ENCODE assay signal across 1 cellular context in the genomic region with DNA sequence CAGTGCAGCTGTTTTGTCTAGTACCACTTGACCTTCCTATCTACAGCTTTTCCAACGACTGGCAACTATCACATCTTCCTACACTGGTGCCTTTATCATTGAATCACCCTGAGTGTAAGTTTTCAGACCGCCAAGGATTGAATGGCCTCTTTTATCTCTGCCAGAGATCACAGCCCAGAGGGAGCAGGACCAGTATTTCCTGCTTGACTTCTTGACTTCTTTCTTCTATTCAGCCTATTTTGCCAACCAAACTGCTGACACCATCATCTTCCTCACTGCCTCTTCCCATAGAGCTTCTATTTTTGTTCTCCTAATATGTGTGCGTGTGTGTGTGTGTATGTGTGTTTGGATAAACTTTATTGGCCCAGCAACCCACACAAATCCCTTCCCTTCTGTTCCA.
TF ChIP-seq lines count a peak whose summit lies in the region.

No MANE protein-coding gene starts in this region.

TF ChIP-seq in GM23338, 12 proteins besides CTCF, POLR2A, EP300 and RAD21:
- TF ChIP-seq NANOG (IDR thresholded peaks at IDR 0.05; ENCODE audit: borderline replicate concordance) (no peak), ZNF331 (CRISPR knock-in tag; IDR thresholded peaks at IDR 0.05; ENCODE audit: low read depth) (no peak), ZNF114 (CRISPR knock-in tag; IDR thresholded peaks at IDR 0.05) (no peak), EZH2phosphoT487 (IDR thresholded peaks at IDR 0.05; ENCODE audit: unreplicated experiment) (no peak), POLR2AphosphoS5 (IDR thresholded peaks at IDR 0.05; ENCODE audit: low read depth) (no peak), CREB1 (CRISPR knock-in tag; IDR thresholded peaks at IDR 0.05; ENCODE audit: low read depth) (no peak), STAT1 (IDR thresholded peaks at IDR 0.05; ENCODE audit: unreplicated experiment) (no peak), JUNB (IDR thresholded peaks at IDR 0.05; ENCODE audit: unreplicated experiment) (no peak), EZH2 (IDR thresholded peaks at IDR 0.05; ENCODE audit: low read depth, unreplicated experiment) (no peak), ETS1 (IDR thresholded peaks at IDR 0.05) (no peak), ZNF462 (CRISPR knock-in tag; IDR thresholded peaks at IDR 0.05) (no peak)
- TF ChIP-seq, protein P1, sequence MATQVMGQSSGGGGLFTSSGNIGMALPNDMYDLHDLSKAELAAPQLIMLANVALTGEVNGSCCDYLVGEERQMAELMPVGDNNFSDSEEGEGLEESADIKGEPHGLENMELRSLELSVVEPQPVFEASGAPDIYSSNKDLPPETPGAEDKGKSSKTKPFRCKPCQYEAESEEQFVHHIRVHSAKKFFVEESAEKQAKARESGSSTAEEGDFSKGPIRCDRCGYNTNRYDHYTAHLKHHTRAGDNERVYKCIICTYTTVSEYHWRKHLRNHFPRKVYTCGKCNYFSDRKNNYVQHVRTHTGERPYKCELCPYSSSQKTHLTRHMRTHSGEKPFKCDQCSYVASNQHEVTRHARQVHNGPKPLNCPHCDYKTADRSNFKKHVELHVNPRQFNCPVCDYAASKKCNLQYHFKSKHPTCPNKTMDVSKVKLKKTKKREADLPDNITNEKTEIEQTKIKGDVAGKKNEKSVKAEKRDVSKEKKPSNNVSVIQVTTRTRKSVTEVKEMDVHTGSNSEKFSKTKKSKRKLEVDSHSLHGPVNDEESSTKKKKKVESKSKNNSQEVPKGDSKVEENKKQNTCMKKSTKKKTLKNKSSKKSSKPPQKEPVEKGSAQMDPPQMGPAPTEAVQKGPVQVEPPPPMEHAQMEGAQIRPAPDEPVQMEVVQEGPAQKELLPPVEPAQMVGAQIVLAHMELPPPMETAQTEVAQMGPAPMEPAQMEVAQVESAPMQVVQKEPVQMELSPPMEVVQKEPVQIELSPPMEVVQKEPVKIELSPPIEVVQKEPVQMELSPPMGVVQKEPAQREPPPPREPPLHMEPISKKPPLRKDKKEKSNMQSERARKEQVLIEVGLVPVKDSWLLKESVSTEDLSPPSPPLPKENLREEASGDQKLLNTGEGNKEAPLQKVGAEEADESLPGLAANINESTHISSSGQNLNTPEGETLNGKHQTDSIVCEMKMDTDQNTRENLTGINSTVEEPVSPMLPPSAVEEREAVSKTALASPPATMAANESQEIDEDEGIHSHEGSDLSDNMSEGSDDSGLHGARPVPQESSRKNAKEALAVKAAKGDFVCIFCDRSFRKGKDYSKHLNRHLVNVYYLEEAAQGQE (IDR thresholded peaks at IDR 0.05; ENCODE audit: unreplicated experiment): no peak
